Comparison of ENCODE assay signal across 22 cellular contexts in genomic region chr10:27366769-27367168, GRCh38.
DNase-seq lines count a peak whose midpoint lies in the region; ATAC-seq and TF ChIP-seq lines count a peak whose summit lies in the region.
"Had no signal": no experiment of that assay in that cellular context is flagged by ENCODE, and none has a peak within 500 bp of the region (broad histone marks: within the 10 kb centered on the region; RNA-seq: fewer than 3 reads in every experiment).

No MANE protein-coding gene starts in this region.

- no peaks in the 10 kb centered on the region for H3K27me3 Mint-ChIP-seq in activated T-cell treated with anti-CD3 and anti-CD28 coated beads, Interleukin-2, amount 50 U/mL, for 72 hours (ENCODE audit: low read depth)
- H3K27me3 Mint-ChIP-seq in activated naive CD8-positive, alpha-beta T cell treated with anti-CD3 and anti-CD28 coated beads for 36 hours, result no peaks in the 10 kb centered on the region

- H3K4me3 ChIP-seq in Karpas-422 (ENCODE audit: low read length) (no peak overlapping the region; the same call in 1 of the 2 replicates), breast epithelium (no peak overlapping the region)
- H3K4me3 ChIP-seq: HAP-1, Peyer's patch, SK-N-MC had no signal

- H3K36me3 ChIP-seq in Karpas-422 (ENCODE audit: insufficient read depth, low read length) (no peaks in the 10 kb centered on the region), breast epithelium (no peaks in the 10 kb centered on the region)
- H3K36me3 ChIP-seq: HAP-1, Peyer's patch had no signal

- no peaks in the 10 kb centered on the region for H3K9me2 ChIP-seq in Karpas-422 (replicated peaks; ENCODE audit: insufficient read depth, low read length)

- H3K9ac ChIP-seq in Karpas-422 (ENCODE audit: low read length), result no peak overlapping the region

- H4K20me1 ChIP-seq in Karpas-422 (ENCODE audit: insufficient read depth, low read depth, low read length), result no peaks in the 10 kb centered on the region

- H3K4me1 ChIP-seq in Karpas-422 (ENCODE audit: low read length) (peaks cover 17% of the 10 kb centered on the region), breast epithelium (no peaks in the 10 kb centered on the region)
- H3K4me1 ChIP-seq: HAP-1, Peyer's patch had no signal

- H3K9me3 ChIP-seq in Karpas-422 (ENCODE audit: low read length), result no peaks in the 10 kb centered on the region
- H3K9me3 ChIP-seq in breast epithelium, result no peaks in the 10 kb centered on the region
- H3K9me3 ChIP-seq: HAP-1, Peyer's patch had no signal

- H3K27ac ChIP-seq in Karpas-422 (ENCODE audit: low read length) (no peak overlapping the region), breast epithelium (no peak overlapping the region)
- H3K27ac ChIP-seq: 22Rv1, Peyer's patch, SK-N-MC had no signal

- ATAC-seq in activated T-cell treated with anti-CD3 and anti-CD28 coated beads, Interleukin-2, amount 50 U/mL, for 72 hours (replicated peaks in 1 of 2), result no peak
- ATAC-seq in GM21447 (IDR thresholded peaks at IDR 0.05; ENCODE audit: unreplicated experiment), result peak; percentile 57
- ATAC-seq: Right ventricle myocardium inferior, T-cell had no signal

- peak overlapping the region; percentile 51; the same call in 1 of the 2 replicates for H2AFZ ChIP-seq in Karpas-422 (ENCODE audit: low read length)

- H3K27ac Mint-ChIP-seq in activated T-cell treated with anti-CD3 and anti-CD28 coated beads, Interleukin-2, amount 50 U/mL, for 72 hours, result peak overlapping the region; percentile 55
- H3K27ac Mint-ChIP-seq in activated naive CD8-positive, alpha-beta T cell treated with anti-CD3 and anti-CD28 coated beads for 36 hours, result no peak overlapping the region
- H3K27ac Mint-ChIP-seq: T-cell had no signal

- H3K36me3 Mint-ChIP-seq in activated T-cell treated with anti-CD3 and anti-CD28 coated beads, Interleukin-2, amount 50 U/mL, for 72 hours (ENCODE audit: insufficient read depth in 2 of 2), result no peaks in the 10 kb centered on the region
- H3K36me3 Mint-ChIP-seq in activated naive CD8-positive, alpha-beta T cell treated with anti-CD3 and anti-CD28 coated beads for 36 hours, result no peaks in the 10 kb centered on the region
- H3K36me3 Mint-ChIP-seq: CD4-positive, alpha-beta memory T cell; T-cell had no signal

- peak overlapping the region; percentile 55 for H3K4me2 ChIP-seq in Karpas-422 (ENCODE audit: low read depth, low read length, poor library complexity, severe bottlenecking)

- H3K4me3 Mint-ChIP-seq in activated T-cell treated with anti-CD3 and anti-CD28 coated beads, Interleukin-2, amount 50 U/mL, for 72 hours, result no peak overlapping the region
- no peak overlapping the region for H3K4me3 Mint-ChIP-seq in activated naive CD8-positive, alpha-beta T cell treated with anti-CD3 and anti-CD28 coated beads for 36 hours
- H3K4me3 Mint-ChIP-seq: CD4-positive, alpha-beta memory T cell; T-cell had no signal

- DNase-seq in activated T-cell treated with anti-CD3 and anti-CD28 coated beads, Interleukin-2, amount 50 U/mL, for 72 hours, result no peak
- DNase-seq in activated T-cell treated with anti-CD3 and anti-CD28 coated beads, Interleukin-2, amount 50 U/mL, for 48 hours, result no peak
- peak; percentile 50 for DNase-seq in Karpas-422
- DNase-seq in activated naive CD8-positive, alpha-beta T cell treated with anti-CD3 and anti-CD28 coated beads for 36 hours, result no peak
- DNase-seq in NCI-H446 treated with DMSO at 0.1 percent for 48 hours (lab: John Stamatoyannopoulos, UW), result no peak
- DNase-seq in breast epithelium (ENCODE audit: low spot score in 2 of 2), result no peak
- no peak for DNase-seq in kidney glomerular epithelial cell (lab: John Stamatoyannopoulos, UW)
- DNase-seq: Calu3; CD4-positive, alpha-beta memory T cell; DMS79; KBM-7; NCI-H1092; NCI-H2081 treated with DMSO at 0.1 percent for 48 hours; NCI-H510A treated with DMSO at 0.1 percent for 48 hours; Peyer's patch; T-cell; T1000 had no signal

- intact Hi-C loops in breast epithelium (cut with DNase I; ENCODE audit: low total_unique reads), result no loop called here

- H3K4me1 Mint-ChIP-seq in activated T-cell treated with anti-CD3 and anti-CD28 coated beads, Interleukin-2, amount 50 U/mL, for 72 hours (ENCODE audit: low read depth), result peaks cover 6% of the 10 kb centered on the region
- H3K4me1 Mint-ChIP-seq in activated naive CD8-positive, alpha-beta T cell treated with anti-CD3 and anti-CD28 coated beads for 36 hours, result peaks cover 12% of the 10 kb centered on the region
- H3K4me1 Mint-ChIP-seq: CD4-positive, alpha-beta memory T cell; T-cell had no signal

- no peak for TF ChIP-seq CTCF in breast epithelium (IDR thresholded peaks at IDR 0.05)

- no peaks in the 10 kb centered on the region for H3K79me2 ChIP-seq in Karpas-422 (ENCODE audit: low read length)

- H3K27me3 ChIP-seq in Karpas-422 (ENCODE audit: low read length), result no peaks in the 10 kb centered on the region
- H3K27me3 ChIP-seq in breast epithelium, result no peaks in the 10 kb centered on the region
- H3K27me3 ChIP-seq: Peyer's patch had no signal

- TF ChIP-seq POLR2A in breast epithelium (IDR thresholded peaks at IDR 0.05), result no peak

- no peaks in the 10 kb centered on the region for H3K9me3 Mint-ChIP-seq in activated T-cell treated with anti-CD3 and anti-CD28 coated beads, Interleukin-2, amount 50 U/mL, for 72 hours
- H3K9me3 Mint-ChIP-seq in activated naive CD8-positive, alpha-beta T cell treated with anti-CD3 and anti-CD28 coated beads for 36 hours, result no peaks in the 10 kb centered on the region
- H3K9me3 Mint-ChIP-seq: T-cell had no signal
